Comparison of ENCODE assay signal across 14 cellular contexts in genomic region chr20:24868396-24868927, GRCh38.
A peak's percentile ranks its signal among the peaks of the same experiment; 100 is the strongest.
DNase-seq lines count a peak whose midpoint lies in the region; ATAC-seq and TF ChIP-seq lines count a peak whose summit lies in the region.
"Had no signal": no experiment of that assay in that cellular context is flagged by ENCODE, and none has a peak within 500 bp of the region (broad histone marks: within the 10 kb centered on the region; RNA-seq: fewer than 3 reads in every experiment).

No MANE protein-coding gene starts in this region.

- H3K9me3 Mint-ChIP-seq in HFFc6 (no peaks in the 10 kb centered on the region; the same call in 1 of the 2 replicates), neural progenitor cell (peaks cover 21% of the 10 kb centered on the region)
- peaks cover 6 to 11% of the 10 kb centered on the region in 2 donors for H3K9me3 Mint-ChIP-seq in activated T-cell treated with anti-CD3 and anti-CD28 coated beads, Interleukin-2, amount 50 U/mL, for 72 hours

- no peak for TF ChIP-seq CTCF in HFFc6 (IDR thresholded peaks at IDR 0.05)
- TF ChIP-seq CTCF in neural progenitor cell (IDR thresholded peaks at IDR 0.05), result no peak

- peaks cover 6% of the 10 kb centered on the region for H3K9me3 ChIP-seq in neural progenitor cell (ENCODE audit: low read depth)

- H3K4me1 Mint-ChIP-seq in HFFc6 (ENCODE audit: low read depth) (peaks cover 29% of the 10 kb centered on the region), neural progenitor cell (peaks cover 15% of the 10 kb centered on the region)
- H3K4me1 Mint-ChIP-seq in activated T-cell treated with anti-CD3 and anti-CD28 coated beads, Interleukin-2, amount 50 U/mL, for 72 hours (ENCODE audit: low read depth), result no peaks in the 10 kb centered on the region

- no peaks in the 10 kb centered on the region for H4K20me1 ChIP-seq in neural progenitor cell (ENCODE audit: low read depth)

- DNase-seq in HFFc6 (no peak), RKO (ENCODE audit: low spot score) (peak; percentile 21), neural progenitor cell (ENCODE audit: low spot score) (no peak), T-helper 2 cell (no peak), cerebellum (ENCODE audit: low spot score) (no peak)
- no peak for DNase-seq in activated T-cell treated with anti-CD3 and anti-CD28 coated beads, Interleukin-2, amount 50 U/mL, for 72 hours
- DNase-seq in effector CD4-positive, alpha-beta T cell, result no peak
- DNase-seq: C1 segment of cervical spinal cord; Calu3; CD4-positive, alpha-beta T cell; DMS 273 treated with DMSO at 0.1 percent for 48 hours; GDM1 had no signal

- H3K4me2 ChIP-seq in neural progenitor cell, result no peak overlapping the region

- H3K27me3 Mint-ChIP-seq in HFFc6 (ENCODE audit: insufficient read depth), result peaks cover 6% of the 10 kb centered on the region
- peaks cover 4% of the 10 kb centered on the region for H3K27me3 Mint-ChIP-seq in neural progenitor cell (ENCODE audit: insufficient read depth, low read depth)
- H3K27me3 Mint-ChIP-seq in activated T-cell treated with anti-CD3 and anti-CD28 coated beads, Interleukin-2, amount 50 U/mL, for 72 hours (ENCODE audit: low read depth), result no peaks in the 10 kb centered on the region

- no peak overlapping the region for H2AFZ ChIP-seq in neural progenitor cell (replicated peaks)

- no peak overlapping the region for H3K4me3 ChIP-seq in neural progenitor cell

- ATAC-seq in activated T-cell treated with anti-CD3 and anti-CD28 coated beads, Interleukin-2, amount 50 U/mL, for 72 hours (replicated peaks in 1 of 2), result no peak
- ATAC-seq: HCT116 had no signal

- H3K4me3 Mint-ChIP-seq in HFFc6 (no peak overlapping the region), neural progenitor cell (peak overlapping the region; percentile 57)
- H3K4me3 Mint-ChIP-seq in activated T-cell treated with anti-CD3 and anti-CD28 coated beads, Interleukin-2, amount 50 U/mL, for 72 hours, result no peak overlapping the region
- H3K4me3 Mint-ChIP-seq: B cell; CD4-positive, alpha-beta T cell had no signal

- H3F3A ChIP-seq in neural progenitor cell (ENCODE audit: low read depth), result no peaks in the 10 kb centered on the region

- H3K27ac Mint-ChIP-seq in HFFc6 (peak overlapping the region; percentile 31; the same call in 1 of the 2 replicates), neural progenitor cell (no peak overlapping the region)
- no peak overlapping the region for H3K27ac Mint-ChIP-seq in activated T-cell treated with anti-CD3 and anti-CD28 coated beads, Interleukin-2, amount 50 U/mL, for 72 hours
- H3K27ac Mint-ChIP-seq: B cell; CD4-positive, alpha-beta T cell had no signal

- H3K27ac ChIP-seq in neural progenitor cell, result no peak overlapping the region

- H3K36me3 ChIP-seq in neural progenitor cell, result no peaks in the 10 kb centered on the region

- no peaks in the 10 kb centered on the region for H3K79me2 ChIP-seq in neural progenitor cell (ENCODE audit: low read depth)

- H3K36me3 Mint-ChIP-seq in HFFc6 (ENCODE audit: low read depth) (no peaks in the 10 kb centered on the region), neural progenitor cell (no peaks in the 10 kb centered on the region)
- peaks cover 1 to 5% of the 10 kb centered on the region in 2 donors for H3K36me3 Mint-ChIP-seq in activated T-cell treated with anti-CD3 and anti-CD28 coated beads, Interleukin-2, amount 50 U/mL, for 72 hours (ENCODE audit: insufficient read depth in 2 of 2)

- no peaks in the 10 kb centered on the region for H3K4me1 ChIP-seq in neural progenitor cell

- H3K9ac ChIP-seq in neural progenitor cell, result no peak overlapping the region

- H3K27me3 ChIP-seq in neural progenitor cell, result no peaks in the 10 kb centered on the region
